1 cellular context compared by ENCODE assay signal in the genomic region with DNA sequence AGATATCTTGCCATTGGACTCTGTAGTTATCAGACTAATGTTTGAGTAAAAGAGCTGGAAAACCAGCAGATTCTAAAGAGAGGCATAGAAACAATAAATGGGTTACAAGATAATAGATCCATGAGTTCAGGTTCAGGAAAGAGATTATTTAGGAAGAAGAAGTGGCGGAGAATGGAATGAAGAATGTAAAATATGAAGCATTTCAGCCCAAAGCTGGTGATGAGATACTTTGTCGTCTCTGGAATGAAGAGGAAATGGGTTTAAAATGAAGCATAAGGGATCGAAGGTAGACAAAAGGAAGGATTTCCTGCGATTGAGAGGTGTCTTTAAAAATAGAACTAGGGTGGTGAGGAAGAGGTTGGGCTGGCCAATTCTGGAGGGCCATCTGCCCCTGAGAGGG.
TF ChIP-seq lines count a peak whose summit lies in the region.

No MANE protein-coding gene starts in this region.

TF ChIP-seq in IMR-90, 13 proteins besides CTCF, POLR2A, EP300 and RAD21:
- TF ChIP-seq CEBPB (IDR thresholded peaks at IDR 0.05; ENCODE audit: low read depth, low read length) (no peak), NFE2L2 (IDR thresholded peaks at IDR 0.05; ENCODE audit: low read depth, low read length) (no peak), CHD1 (IDR thresholded peaks at IDR 0.05; ENCODE audit: low read depth, low read length) (no peak), MXI1 (IDR thresholded peaks at IDR 0.05; ENCODE audit: borderline replicate concordance, low read depth, low read length) (no peak), BHLHE40 (IDR thresholded peaks at IDR 0.05; ENCODE audit: low read depth, low read length) (no peak), RCOR1 (IDR thresholded peaks at IDR 0.05; ENCODE audit: insufficient replicate concordance, low read length) (no peak), MAFK (IDR thresholded peaks at IDR 0.05; ENCODE audit: low read depth, low read length) (no peak), SMC3 (IDR thresholded peaks at IDR 0.05; ENCODE audit: low read depth, low read length) (no peak), RFX5 (IDR thresholded peaks at IDR 0.05; ENCODE audit: low read depth, low read length) (no peak), MAZ (IDR thresholded peaks at IDR 0.05; ENCODE audit: borderline replicate concordance, low read depth, low read length) (no peak), FOS (IDR thresholded peaks at IDR 0.05; ENCODE audit: low read depth, low read length) (no peak)
- TF ChIP-seq, protein P1, sequence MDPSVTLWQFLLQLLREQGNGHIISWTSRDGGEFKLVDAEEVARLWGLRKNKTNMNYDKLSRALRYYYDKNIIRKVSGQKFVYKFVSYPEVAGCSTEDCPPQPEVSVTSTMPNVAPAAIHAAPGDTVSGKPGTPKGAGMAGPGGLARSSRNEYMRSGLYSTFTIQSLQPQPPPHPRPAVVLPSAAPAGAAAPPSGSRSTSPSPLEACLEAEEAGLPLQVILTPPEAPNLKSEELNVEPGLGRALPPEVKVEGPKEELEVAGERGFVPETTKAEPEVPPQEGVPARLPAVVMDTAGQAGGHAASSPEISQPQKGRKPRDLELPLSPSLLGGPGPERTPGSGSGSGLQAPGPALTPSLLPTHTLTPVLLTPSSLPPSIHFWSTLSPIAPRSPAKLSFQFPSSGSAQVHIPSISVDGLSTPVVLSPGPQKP (IDR thresholded peaks at IDR 0.05; ENCODE audit: borderline replicate concordance, low read depth, low read length) = no peak
- TF ChIP-seq, protein P2, sequence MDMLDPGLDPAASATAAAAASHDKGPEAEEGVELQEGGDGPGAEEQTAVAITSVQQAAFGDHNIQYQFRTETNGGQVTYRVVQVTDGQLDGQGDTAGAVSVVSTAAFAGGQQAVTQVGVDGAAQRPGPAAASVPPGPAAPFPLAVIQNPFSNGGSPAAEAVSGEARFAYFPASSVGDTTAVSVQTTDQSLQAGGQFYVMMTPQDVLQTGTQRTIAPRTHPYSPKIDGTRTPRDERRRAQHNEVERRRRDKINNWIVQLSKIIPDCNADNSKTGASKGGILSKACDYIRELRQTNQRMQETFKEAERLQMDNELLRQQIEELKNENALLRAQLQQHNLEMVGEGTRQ (IDR thresholded peaks at IDR 0.05; ENCODE audit: low read depth, low read length) = no peak
